Comparison of ENCODE assay signal across 8 cellular contexts in genomic region chr12:14960548-14961465, GRCh38. TPM values are rescaled to one million over a fixed set of nuclear protein-coding genes. Genes with fewer than 3 reads are reported as not detected.
A peak's percentile ranks its signal among the peaks of the same experiment; 100 is the strongest.
DNase-seq lines count a peak whose midpoint lies in the region; ATAC-seq and TF ChIP-seq lines count a peak whose summit lies in the region.

No MANE protein-coding gene starts in this region.

- peak overlapping the region; percentile 49 to 54 for H3K4me3 ChIP-seq in testis

- H3K4me1 Mint-ChIP-seq in activated naive CD8-positive, alpha-beta T cell (ENCODE audit: low read depth): peaks cover 83% of the 10 kb centered on the region

- ATAC-seq in GM18520 (IDR thresholded peaks at IDR 0.05; ENCODE audit: unreplicated experiment) (peak; percentile 28), HG02642 (IDR thresholded peaks at IDR 0.05; ENCODE audit: poor library complexity, unreplicated experiment) (peak; percentile 45)

- no peaks in the 10 kb centered on the region for H3K4me1 ChIP-seq in testis

- peak; percentile 69 for DNase-seq in NAMALWA (ENCODE audit: low spot score)
- peak; percentile 63 for DNase-seq in iris pigment epithelial cell (ENCODE audit: low read depth)
- DNase-seq in testis: no peak
- no peak for DNase-seq in DMS79 (lab: John Stamatoyannopoulos, UW)
- DNase-seq in GM03348 (ENCODE audit: low spot score): no peak

- no peak for TF ChIP-seq POLR2A in testis (IDR thresholded peaks at IDR 0.05)

- peaks cover 9% of the 10 kb centered on the region for H3K36me3 Mint-ChIP-seq in activated naive CD8-positive, alpha-beta T cell

- no peaks in the 10 kb centered on the region for H3K36me3 ChIP-seq in testis (ENCODE audit: low read depth, missing control alignments)

- peak overlapping the region; percentile 99 for H3K4me3 Mint-ChIP-seq in activated naive CD8-positive, alpha-beta T cell

- H3K9me3 ChIP-seq in testis: no peaks in the 10 kb centered on the region

- peak overlapping the region; percentile 36 to 82 for H3K27ac ChIP-seq in testis

- no peaks in the 10 kb centered on the region for H3K9me3 Mint-ChIP-seq in activated naive CD8-positive, alpha-beta T cell (ENCODE audit: low read depth)

- no peak for TF ChIP-seq CTCF in testis (IDR thresholded peaks at IDR 0.05)

- intact Hi-C loops in testis (cut with DNase I; ENCODE audit: low total_unique reads): no loop called here

- no peaks in the 10 kb centered on the region for H3K27me3 Mint-ChIP-seq in activated naive CD8-positive, alpha-beta T cell

- 50% methylated on average over 13 of the region's 13 CpGs for WGBS in testis, 2 donors

- no peaks in the 10 kb centered on the region for H3K27me3 ChIP-seq in testis

- H3K27ac Mint-ChIP-seq in activated naive CD8-positive, alpha-beta T cell: peak overlapping the region; percentile 98

RNA-seq across cellular contexts. Expression of gene ARHGDIB, which starts 0.6 kb away (rescaled TPM):
- 10 to 100 TPM; 20.2 to 28.4 TPM for total RNA-seq in testis
- polyA plus RNA-seq in testis (ENCODE audit: insufficient read depth, low read depth, low replicate concordance): 66.3 TPM

RNA-seq across cellular contexts. Expression of gene PDE6H, which starts 12.0 kb away (rescaled TPM):
- total RNA-seq in testis: not detected
- not detected for polyA plus RNA-seq in testis (ENCODE audit: insufficient read depth, low read depth, low replicate concordance)

RNA-seq across cellular contexts. Expression of gene ERP27, which starts 22.5 kb away (rescaled TPM):
- under 1 TPM; 0.12 to 0.39 TPM for total RNA-seq in testis
- 0.34 TPM for polyA plus RNA-seq in testis (ENCODE audit: insufficient read depth, low read depth, low replicate concordance)

Comparison
In these comparisons a context has a peak if more than half of its experiments do, and no peak if none do; other contexts are left out.
1. DNase-seq: peak in NAMALWA (single experiment) and iris pigment epithelial cell (single experiment); none in testis (single experiment), DMS79 (single experiment) and GM03348 (single experiment).